Comparison of ENCODE assay signal across 17 cellular contexts in genomic region chr22:45772726-45773125, GRCh38.
A peak's percentile ranks its signal among the peaks of the same experiment; 100 is the strongest.
DNase-seq lines count a peak whose midpoint lies in the region; ATAC-seq and TF ChIP-seq lines count a peak whose summit lies in the region.
"Had no signal": no experiment of that assay in that cellular context is flagged by ENCODE, and none has a peak within 500 bp of the region (broad histone marks: within the 10 kb centered on the region; RNA-seq: fewer than 3 reads in every experiment).

No MANE protein-coding gene starts in this region.

- H3K4me1 ChIP-seq in neural progenitor cell, result peaks cover 17% of the 10 kb centered on the region

- peaks cover 9% of the 10 kb centered on the region for H3F3A ChIP-seq in neural progenitor cell (ENCODE audit: low read depth)

- H3K9me3 ChIP-seq in neural progenitor cell (ENCODE audit: low read depth), result no peaks in the 10 kb centered on the region

- no peak overlapping the region for H2AFZ ChIP-seq in neural progenitor cell (replicated peaks)

- TF ChIP-seq CTCF in GM06990 (IDR thresholded peaks at IDR 0.05; ENCODE audit: insufficient read depth, low read length, poor library complexity, severe bottlenecking) (no peak), WTC11 (IDR thresholded peaks at IDR 0.05) (no peak), neural progenitor cell (IDR thresholded peaks at IDR 0.05) (no peak)

- DNase-seq in GM06990 (ENCODE audit: extremely low read depth, insufficient read length) (peak; percentile 66), WTC11 (ENCODE audit: low spot score) (no peak), neural progenitor cell (ENCODE audit: low spot score) (no peak), activated T-cell treated with anti-CD3 and anti-CD28 coated beads for 4 hours (no peak)
- no peak for DNase-seq in activated T-cell treated with anti-CD3 and anti-CD28 coated beads, Interleukin-2, amount 50 U/mL, for 72 hours
- DNase-seq: COR-L47, NCI-H1417 treated with DMSO at 0.1 percent for 48 hours, NCI-H1930, NCI-H2171, NCI-H446 had no signal

- CTCF ChIA-PET in WTC11 (lab: Charles Lee), result no interaction called here

- no peak overlapping the region for H3K4me2 ChIP-seq in neural progenitor cell
- H3K4me2 ChIP-seq: A549 had no signal

- no peak overlapping the region for H3K4me3 Mint-ChIP-seq in WTC11
- H3K4me3 Mint-ChIP-seq in neural progenitor cell, result no peak overlapping the region
- no peak overlapping the region for H3K4me3 Mint-ChIP-seq in activated T-cell treated with anti-CD3 and anti-CD28 coated beads, Interleukin-2, amount 50 U/mL, for 72 hours
- H3K4me3 Mint-ChIP-seq: CD14-positive monocyte had no signal

- H3K27me3 ChIP-seq in GM06990 (replicated peaks; ENCODE audit: control insufficient read depth, insufficient read depth, low read length), result no peaks in the 10 kb centered on the region
- no peaks in the 10 kb centered on the region for H3K27me3 ChIP-seq in neural progenitor cell

- no peak overlapping the region for H3K27ac ChIP-seq in neural progenitor cell
- H3K27ac ChIP-seq: A549, HL-60 had no signal

- peak; percentile 50 for ATAC-seq in HG02610 (IDR thresholded peaks at IDR 0.05; ENCODE audit: unreplicated experiment)
- ATAC-seq in WTC11, result no peak
- ATAC-seq in HG03520 (IDR thresholded peaks at IDR 0.05; ENCODE audit: unreplicated experiment), result no peak
- ATAC-seq in HG03039 (IDR thresholded peaks at IDR 0.05; ENCODE audit: unreplicated experiment), result no peak
- no peak for ATAC-seq in activated T-cell treated with anti-CD3 and anti-CD28 coated beads, Interleukin-2, amount 50 U/mL, for 72 hours (replicated peaks in 1 of 2)
- ATAC-seq: A549 had no signal

- H4K20me1 ChIP-seq in neural progenitor cell (ENCODE audit: low read depth), result peaks cover 8% of the 10 kb centered on the region

- no peak overlapping the region for H3K4me3 ChIP-seq in GM06990 (replicated peaks; ENCODE audit: low read depth, low read length)
- no peak overlapping the region for H3K4me3 ChIP-seq in neural progenitor cell
- H3K4me3 ChIP-seq: A549 had no signal

- H3K4me1 Mint-ChIP-seq in WTC11 (peaks cover 50% of the 10 kb centered on the region), neural progenitor cell (peaks cover 29% of the 10 kb centered on the region)
- H3K4me1 Mint-ChIP-seq in activated T-cell treated with anti-CD3 and anti-CD28 coated beads, Interleukin-2, amount 50 U/mL, for 72 hours (ENCODE audit: low read depth), result peaks cover 25% of the 10 kb centered on the region

- H3K79me2 ChIP-seq in neural progenitor cell (ENCODE audit: low read depth), result peaks cover 57% of the 10 kb centered on the region

- H3K27ac Mint-ChIP-seq in WTC11 (peak overlapping the region; percentile 24; the same call in 1 of the 2 replicates), neural progenitor cell (peak overlapping the region; percentile 1)
- no peak overlapping the region for H3K27ac Mint-ChIP-seq in activated T-cell treated with anti-CD3 and anti-CD28 coated beads, Interleukin-2, amount 50 U/mL, for 72 hours
- H3K27ac Mint-ChIP-seq: CD14-positive monocyte, IgD-negative memory B cell had no signal

- H3K36me3 ChIP-seq in GM06990 (ENCODE audit: control insufficient read depth, insufficient read depth, low read length), result no peaks in the 10 kb centered on the region; the same call in 1 of the 2 replicates
- no peaks in the 10 kb centered on the region for H3K36me3 ChIP-seq in neural progenitor cell

- POLR2A ChIA-PET in WTC11 (lab: Charles Lee), result no interaction called here

- H3K27me3 Mint-ChIP-seq in WTC11 (ENCODE audit: low read depth) (no peaks in the 10 kb centered on the region), neural progenitor cell (ENCODE audit: insufficient read depth, low read depth) (no peaks in the 10 kb centered on the region)
- H3K27me3 Mint-ChIP-seq in activated T-cell treated with anti-CD3 and anti-CD28 coated beads, Interleukin-2, amount 50 U/mL, for 72 hours (ENCODE audit: low read depth), result no peaks in the 10 kb centered on the region
- H3K27me3 Mint-ChIP-seq: IgD-negative memory B cell had no signal

- H3K9me3 Mint-ChIP-seq in WTC11 (no peaks in the 10 kb centered on the region; the same call in 1 of the 2 replicates), neural progenitor cell (peaks cover 14% of the 10 kb centered on the region)
- H3K9me3 Mint-ChIP-seq in activated T-cell treated with anti-CD3 and anti-CD28 coated beads, Interleukin-2, amount 50 U/mL, for 72 hours, result peaks cover 0 to 3% of the 10 kb centered on the region in 2 donors
- H3K9me3 Mint-ChIP-seq: IgD-negative memory B cell had no signal

- no peak overlapping the region for H3K9ac ChIP-seq in neural progenitor cell

- peaks cover 11% of the 10 kb centered on the region for H3K36me3 Mint-ChIP-seq in WTC11
- H3K36me3 Mint-ChIP-seq in neural progenitor cell, result peaks cover 31% of the 10 kb centered on the region
- H3K36me3 Mint-ChIP-seq in activated T-cell treated with anti-CD3 and anti-CD28 coated beads, Interleukin-2, amount 50 U/mL, for 72 hours (ENCODE audit: insufficient read depth in 2 of 2), result peaks cover 5 to 14% of the 10 kb centered on the region in 2 donors

TF ChIP-seq in WTC11, 78 proteins besides CTCF, POLR2A, EP300 and RAD21:
- TF ChIP-seq AR (CRISPR knock-in tag; IDR thresholded peaks at IDR 0.05) (no peak), ZNF423 (CRISPR knock-in tag; IDR thresholded peaks at IDR 0.05) (no peak)
